In the genomic region with DNA sequence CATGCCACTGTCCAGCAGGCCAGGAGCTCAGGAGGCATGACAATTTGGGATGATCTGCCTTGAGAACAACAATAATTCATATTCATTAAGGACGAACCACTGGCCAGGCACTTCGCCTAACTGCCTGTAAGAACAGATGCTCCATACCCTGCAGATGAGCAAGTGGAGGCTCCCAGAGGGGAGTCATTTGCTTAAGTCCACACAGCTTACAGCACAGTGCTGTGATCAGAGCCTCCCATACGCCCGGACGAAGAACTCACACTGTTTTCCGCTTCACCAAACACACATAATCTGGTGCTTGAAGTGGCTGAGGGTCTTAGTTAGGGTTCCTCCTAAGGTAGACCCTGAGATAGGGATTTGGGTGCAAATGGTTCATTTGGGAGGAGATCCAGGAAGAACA, we compare ENCODE assay signal across 22 cellular contexts.
DNase-seq lines count a peak whose midpoint lies in the region; FAIRE-seq and TF ChIP-seq lines count a peak whose summit lies in the region.
"Had no signal": no experiment of that assay in that cellular context is flagged by ENCODE, and none has a peak within 500 bp of the region (broad histone marks: within the 10 kb centered on the region; RNA-seq: fewer than 3 reads in every experiment).

No MANE protein-coding gene starts in this region.

- no CpG with 5 or more reads among the region's 6 CpGs for WGBS in mesendoderm (ENCODE audit: extremely low coverage, insufficient coverage, low lambda C conversion rate)

- H3K79me2 ChIP-seq in mesendoderm (ENCODE audit: control insufficient read depth, insufficient read depth, low read length): no peaks in the 10 kb centered on the region

- H3K27me3 ChIP-seq in WERI-Rb-1 (ENCODE audit: insufficient read depth, low read depth, severe bottlenecking) (no peaks in the 10 kb centered on the region), mesendoderm (ENCODE audit: insufficient read depth, low read length, poor library complexity) (no peaks in the 10 kb centered on the region)
- H3K27me3 ChIP-seq: BLaER1 had no signal

- no peak overlapping the region for H3K18ac ChIP-seq in mesendoderm (ENCODE audit: low read length)

- H3K56ac ChIP-seq in mesendoderm (ENCODE audit: low read length): no peak overlapping the region

- H3K4me3 ChIP-seq in WERI-Rb-1 (ENCODE audit: low read depth, low read length): no peak overlapping the region
- H3K4me3 ChIP-seq in kidney (ENCODE audit: low read length in 2 of 2): no peak overlapping the region
- H3K4me3 ChIP-seq in mesendoderm (ENCODE audit: low read length): no peak overlapping the region
- H3K4me3 ChIP-seq: BLaER1, GM23248 had no signal

- H3K4me1 ChIP-seq in kidney (ENCODE audit: control insufficient read depth in 1 of 2, insufficient read depth in 1 of 2, low read depth in 1 of 2, low read length in 2 of 2): no peaks in the 10 kb centered on the region
- H3K4me1 ChIP-seq in mesendoderm (ENCODE audit: control insufficient read depth, low read depth, low read length): no peaks in the 10 kb centered on the region
- H3K4me1 ChIP-seq: Caco-2 had no signal

- H3K36me3 ChIP-seq in WERI-Rb-1 (no peaks in the 10 kb centered on the region), kidney (ENCODE audit: control insufficient read depth in 1 of 2, insufficient read depth in 2 of 2, low read length in 2 of 2) (no peaks in the 10 kb centered on the region), mesendoderm (ENCODE audit: control insufficient read depth, insufficient read depth, low read length) (no peaks in the 10 kb centered on the region)
- H3K36me3 ChIP-seq: BLaER1 had no signal

- H2BK15ac ChIP-seq in mesendoderm (replicated peaks; ENCODE audit: low read depth): no peak overlapping the region

- no peak overlapping the region for H2AK5ac ChIP-seq in mesendoderm (ENCODE audit: low read length)

- no peak overlapping the region for H4K5ac ChIP-seq in mesendoderm (ENCODE audit: low read length)

- DNase-seq in NCI-H82 (lab: John Stamatoyannopoulos, UW) (peak; percentile 34), NCI-H82 treated with DMSO at 0.1 percent for 48 hours (lab: John Stamatoyannopoulos, UW; ENCODE audit: unreplicated experiment) (no peak), WERI-Rb-1 (no peak), kidney (peak; percentile 12), posterior vena cava (ENCODE audit: low spot score) (peak; percentile 18), mesendoderm (no peak), amygdala (lab: John Stamatoyannopoulos, UW) (no peak), SHP77 (lab: John Stamatoyannopoulos, UW) (no peak)
- DNase-seq: Caco-2; CD4-positive, CD25-positive, alpha-beta regulatory T cell; CD8-positive, alpha-beta T cell; DMS153; DND-41; GM23248; H9; HFFc6 had no signal

- H3K9ac ChIP-seq in kidney (ENCODE audit: low read length in 2 of 2) (no peak overlapping the region), mesendoderm (ENCODE audit: low read length) (no peak overlapping the region)
- H3K9ac ChIP-seq: BLaER1, GM23248 had no signal

- H3K4ac ChIP-seq in mesendoderm (ENCODE audit: low read depth, low read length): no peak overlapping the region

- no peak overlapping the region for H3K4me2 ChIP-seq in mesendoderm (ENCODE audit: low read length)
- H3K4me2 ChIP-seq: BLaER1 had no signal

- no peaks in the 10 kb centered on the region for H3K79me1 ChIP-seq in mesendoderm (ENCODE audit: low read length)

- no peak overlapping the region for H2BK5ac ChIP-seq in mesendoderm (ENCODE audit: low read length)

- no peak overlapping the region for H4K8ac ChIP-seq in mesendoderm (ENCODE audit: low read depth, low read length)

- H3K27ac ChIP-seq in WERI-Rb-1: peak overlapping the region; percentile 21; the same call in 1 of the 2 replicates
- no peak overlapping the region for H3K27ac ChIP-seq in kidney (ENCODE audit: low read depth in 2 of 2, low read length in 2 of 2)
- no peak overlapping the region for H3K27ac ChIP-seq in mesendoderm (ENCODE audit: low read depth, low read length)
- H3K27ac ChIP-seq: 22Rv1, BLaER1, C4-2B, GM23248 had no signal

- intact Hi-C loops in kidney (cut with DNase I) (no loop called here), posterior vena cava (cut with DNase I) (no loop called here)

- TF ChIP-seq CTCF in WERI-Rb-1 (IDR thresholded peaks at IDR 0.05; ENCODE audit: low read depth, low read length) (no peak), kidney (IDR thresholded peaks at IDR 0.05; ENCODE audit: borderline replicate concordance, extremely low read depth, insufficient read depth) (no peak)

- H3K9me3 ChIP-seq in WERI-Rb-1 (ENCODE audit: severe bottlenecking) (no peaks in the 10 kb centered on the region), kidney (ENCODE audit: control insufficient read depth in 1 of 2, low read length in 2 of 2) (no peaks in the 10 kb centered on the region)
- H3K9me3 ChIP-seq: BLaER1, Caco-2 had no signal

- H3K23ac ChIP-seq in mesendoderm (ENCODE audit: low read length): no peak overlapping the region

- H2BK120ac ChIP-seq in mesendoderm (ENCODE audit: low read depth, low read length): no peak overlapping the region

- no peak for FAIRE-seq in kidney (lab: Jason Lieb, UNC)
- FAIRE-seq: A204.1, G401.6, GM12892 had no signal

Comparison
In these comparisons a context has a peak if more than half of its experiments do, and no peak if none do; other contexts are left out.
1. DNase-seq: peak in NCI-H82 (single experiment), kidney (single experiment) and posterior vena cava (single experiment); none in NCI-H82 treated with DMSO at 0.1 percent for 48 hours (single experiment), WERI-Rb-1 (single experiment), mesendoderm (single experiment), amygdala (0 of 56) and SHP77 (0 of 2).